22 cellular contexts compared by ENCODE assay signal in the genomic region with DNA sequence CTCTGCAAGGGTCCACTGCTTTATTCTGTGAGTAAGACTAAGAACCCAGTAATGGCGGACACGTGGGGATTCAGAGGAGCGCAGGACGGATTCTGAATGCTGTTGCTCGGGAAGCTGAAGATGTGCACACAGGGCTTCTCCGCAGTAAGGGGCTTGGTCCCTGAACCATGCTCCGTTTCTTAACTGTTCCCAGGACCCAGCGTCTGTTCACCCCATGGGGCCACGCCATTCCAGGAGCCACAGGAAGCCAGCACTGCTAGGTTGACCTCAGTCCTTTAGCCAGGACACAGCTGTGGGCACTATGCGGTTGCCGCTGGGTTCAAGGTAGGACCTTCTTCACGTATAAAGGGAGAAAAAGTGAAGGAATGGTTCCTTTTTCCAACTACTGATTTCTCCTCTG. TPM values are rescaled to one million over a fixed set of nuclear protein-coding genes. Genes with fewer than 3 reads are reported as not detected.
A peak's percentile ranks its signal among the peaks of the same experiment; 100 is the strongest.
DNase-seq lines count a peak whose midpoint lies in the region; ATAC-seq and TF ChIP-seq lines count a peak whose summit lies in the region.
"Had no signal": no experiment of that assay in that cellular context is flagged by ENCODE, and none has a peak within 500 bp of the region (broad histone marks: within the 10 kb centered on the region; RNA-seq: fewer than 3 reads in every experiment).

No MANE protein-coding gene starts in this region.

- H3K27me3 ChIP-seq in trophoblast cell (ENCODE audit: insufficient read depth, low read length), result no peaks in the 10 kb centered on the region
- H3K27me3 ChIP-seq in testis, result no peaks in the 10 kb centered on the region
- no peaks in the 10 kb centered on the region for H3K27me3 ChIP-seq in tibial nerve
- no peaks in the 10 kb centered on the region for H3K27me3 ChIP-seq in thyroid gland
- H3K27me3 ChIP-seq: BLaER1 treated with 17β-estradiol and CSF1 and Interleukin-3, amounts not matched to agents 10 nM and 100 nM had no signal

- peaks cover 19% of the 10 kb centered on the region for H3K9me3 ChIP-seq in trophoblast cell (ENCODE audit: insufficient read depth, low read depth, low read length)
- H3K9me3 ChIP-seq in testis, result no peaks in the 10 kb centered on the region
- H3K9me3 ChIP-seq in tibial nerve, result no peaks in the 10 kb centered on the region
- H3K9me3 ChIP-seq in thyroid gland, result no peaks in the 10 kb centered on the region

- H4K91ac ChIP-seq in trophoblast cell (ENCODE audit: low read depth, low read length), result no peak overlapping the region

- WGBS in trophoblast cell (ENCODE audit: extremely low coverage, insufficient coverage, insufficient read length), result no CpG with 5 or more reads among the region's 12 CpGs
- WGBS in testis, 2 donors, result 64 to 88% methylated on average over 12 of the region's 12 CpGs
- WGBS in tibial nerve, 2 donors, result 91 to 93% methylated on average over 12 of the region's 12 CpGs
- 95 to 96% methylated on average over 11 to 12 of the region's 12 CpGs for WGBS in thyroid gland, 2 donors

- TF ChIP-seq CTCF in testis (IDR thresholded peaks at IDR 0.05), result no peak
- TF ChIP-seq CTCF in tibial nerve (IDR thresholded peaks at IDR 0.05), result no peak
- TF ChIP-seq CTCF in thyroid gland (IDR thresholded peaks at IDR 0.05), result no peak

- no peak for TF ChIP-seq EP300 in tibial nerve (IDR thresholded peaks at IDR 0.05)

- H2AFZ ChIP-seq in trophoblast cell (ENCODE audit: insufficient read depth, low read length, poor library complexity), result no peak overlapping the region
- H2AFZ ChIP-seq: GM23338 had no signal

- no peaks in the 10 kb centered on the region for H3K79me1 ChIP-seq in trophoblast cell (ENCODE audit: low read length)

- H2BK5ac ChIP-seq in trophoblast cell (ENCODE audit: low read depth, low read length, poor library complexity), result no peak overlapping the region

- no peak overlapping the region for H2BK120ac ChIP-seq in trophoblast cell (ENCODE audit: insufficient read depth, low read length, poor library complexity)

- H2BK12ac ChIP-seq in trophoblast cell (ENCODE audit: low read length), result no peak overlapping the region

- no peak for ATAC-seq in GM21825 (IDR thresholded peaks at IDR 0.05; ENCODE audit: unreplicated experiment)
- ATAC-seq: CD8-positive, alpha-beta T cell; GM23338; HCT116 had no signal

- H3K4ac ChIP-seq in trophoblast cell (ENCODE audit: low read depth, low read length), result no peak overlapping the region

- no peak overlapping the region for H3K4me2 ChIP-seq in trophoblast cell (ENCODE audit: low read length)
- H3K4me2 ChIP-seq: BLaER1 treated with 17β-estradiol and CSF1 and Interleukin-3, amounts not matched to agents 10 nM and 100 nM; GM23338 had no signal

- H3K4me1 ChIP-seq in trophoblast cell (ENCODE audit: control insufficient read depth in 1 of 2, insufficient read depth in 2 of 2, low read length in 2 of 2) (no peaks in the 10 kb centered on the region), testis (peaks cover 18% of the 10 kb centered on the region), tibial nerve (peaks cover 0 to 24% (median 0%) of the 10 kb centered on the region in 4 donors), thyroid gland (no peaks in the 10 kb centered on the region)

- DNase-seq in activated CD8-positive, alpha-beta memory T cell treated with anti-CD3 and anti-CD28 coated beads for 24 hours, result peak; percentile 51
- no peak for DNase-seq in activated CD8-positive, alpha-beta memory T cell treated with anti-CD3 and anti-CD28 coated beads, Interleukin-2, amount 50 U/mL, for 4 hours
- peak; percentile 46 for DNase-seq in activated CD8-positive, alpha-beta memory T cell treated with anti-CD3 and anti-CD28 coated beads, Interleukin-2, amount 50 U/mL, for 48 hours
- DNase-seq in trophoblast cell, result no peak
- DNase-seq in testis, result peak; percentile 19
- no peak for DNase-seq in tibial nerve (ENCODE audit: low spot score in 2 of 2)
- no peak for DNase-seq in thyroid gland
- DNase-seq: 8988T, Calu3, DMS 273 treated with DMSO at 0.1 percent for 48 hours, DMS53, DND-41, EL, HFFc6, IMR-90 had no signal

- H3K27ac ChIP-seq in trophoblast cell (ENCODE audit: low read depth, low read length), result no peak overlapping the region
- no peak overlapping the region for H3K27ac ChIP-seq in testis
- H3K27ac ChIP-seq in tibial nerve, result no peak overlapping the region
- H3K27ac ChIP-seq in thyroid gland, result no peak overlapping the region
- H3K27ac ChIP-seq: BLaER1 treated with 17β-estradiol and CSF1 and Interleukin-3, amounts not matched to agents 10 nM and 100 nM had no signal

- no peak overlapping the region for H3K14ac ChIP-seq in trophoblast cell (ENCODE audit: low read length)

- H4K8ac ChIP-seq in trophoblast cell (ENCODE audit: low read depth, low read length), result no peak overlapping the region

- H2AK5ac ChIP-seq in trophoblast cell (ENCODE audit: low read length), result no peak overlapping the region

- H3K9ac ChIP-seq in trophoblast cell (ENCODE audit: low read length), result no peak overlapping the region
- H3K9ac ChIP-seq: BLaER1 treated with 17β-estradiol and CSF1 and Interleukin-3, amounts not matched to agents 10 nM and 100 nM had no signal

- no peak overlapping the region for H4K12ac ChIP-seq in trophoblast cell (ENCODE audit: low read depth, low read length)

- H3K18ac ChIP-seq in trophoblast cell (ENCODE audit: low read length), result no peak overlapping the region

- H3K36me3 ChIP-seq in trophoblast cell (ENCODE audit: control insufficient read depth in 1 of 2, insufficient read depth in 2 of 2, low read length in 2 of 2) (no peaks in the 10 kb centered on the region), testis (ENCODE audit: low read depth, missing control alignments) (no peaks in the 10 kb centered on the region), tibial nerve (no peaks in the 10 kb centered on the region), thyroid gland (no peaks in the 10 kb centered on the region)
- H3K36me3 ChIP-seq: BLaER1 treated with 17β-estradiol and CSF1 and Interleukin-3, amounts not matched to agents 10 nM and 100 nM had no signal

- TF ChIP-seq POLR2A in testis (IDR thresholded peaks at IDR 0.05), result no peak
- no peak for TF ChIP-seq POLR2A in tibial nerve (IDR thresholded peaks at IDR 0.05)
- no peak for TF ChIP-seq POLR2A in thyroid gland (IDR thresholded peaks at IDR 0.05)

- peak overlapping the region; percentile 62 for H3K23ac ChIP-seq in trophoblast cell (ENCODE audit: low read length)

- intact Hi-C loops in testis (cut with DNase I; ENCODE audit: low total_unique reads) (no loop called here), thyroid gland (cut with DNase I) (no loop called here)

- no peaks in the 10 kb centered on the region for H3K79me2 ChIP-seq in trophoblast cell (ENCODE audit: control insufficient read depth, insufficient read depth, low read length, poor library complexity)

- no peak overlapping the region for H3K4me3 ChIP-seq in trophoblast cell (ENCODE audit: low read depth, low read length)
- peak overlapping the region in 1 of 2 donors; percentile 38 for H3K4me3 ChIP-seq in testis
- no peak overlapping the region for H3K4me3 ChIP-seq in tibial nerve
- H3K4me3 ChIP-seq in thyroid gland (replicated peaks in 1 of 3), result no peak overlapping the region
- H3K4me3 ChIP-seq: BLaER1 treated with 17β-estradiol and CSF1 and Interleukin-3, amounts not matched to agents 10 nM and 100 nM; GM23338 had no signal

RNA-seq across cellular contexts. Expression of a gene that starts 59.8 kb away (rescaled TPM):
- 0.44 and 0.53 TPM in 2 replicates for polyA plus RNA-seq in trophoblast cell (2013)
- 1 to 10 TPM; 3.7 to 7.4 TPM for total RNA-seq in testis
- 1.8 TPM for polyA plus RNA-seq in testis (ENCODE audit: insufficient read depth, low read depth, low replicate concordance)
- total RNA-seq in tibial nerve, result 1 to 10 TPM in 3 of 4 donors, under 1 TPM in 1; 0.22 to 6.9 (median 2.3) TPM
- total RNA-seq in thyroid gland, result 1 to 10 TPM in 3 of 4 donors, under 1 TPM in 1; 0.54 to 2.3 (median 1.3) TPM
- total RNA-seq: Calu3, G401, HFFc6, IMR-90 had no signal
- polyA plus RNA-seq: AG04450, IMR-90 had no signal

Comparison
In these comparisons a context has a peak if more than half of its experiments do, and no peak if none do; other contexts are left out.
1. DNase-seq: peak in activated CD8-positive, alpha-beta memory T cell treated with anti-CD3 and anti-CD28 coated beads for 24 hours (single experiment), activated CD8-positive, alpha-beta memory T cell treated with anti-CD3 and anti-CD28 coated beads, Interleukin-2, amount 50 U/mL, for 48 hours (single experiment) and testis (single experiment); none in activated CD8-positive, alpha-beta memory T cell treated with anti-CD3 and anti-CD28 coated beads, Interleukin-2, amount 50 U/mL, for 4 hours (single experiment), trophoblast cell (0 of 2), tibial nerve (0 of 2) and thyroid gland (0 of 2).